In genomic region chr1:216904457-216904856, GRCh38 we compare ENCODE assay signal across 18 cellular contexts.
"Had no signal": no experiment of that assay in that cellular context is flagged by ENCODE, and none has a peak within 500 bp of the region (broad histone marks: within the 10 kb centered on the region; RNA-seq: fewer than 3 reads in every experiment).

No MANE protein-coding gene starts in this region.

- DNase-seq: activated CD4-positive, alpha-beta T cell treated with anti-CD3 and anti-CD28 coated beads for 4 hours; activated CD8-positive, alpha-beta memory T cell treated with anti-CD3 and anti-CD28 coated beads, Interleukin-2, amount 50 U/mL, for 4 hours; activated CD8-positive, alpha-beta T cell treated with anti-CD3 and anti-CD28 coated beads for 36 hours; activated T-cell treated with anti-CD3 and anti-CD28 coated beads, Interleukin-2, amount 50 U/mL, for 72 hours; aorta; colonic mucosa; effector CD4-positive, alpha-beta T cell; left ventricle myocardium inferior; midbrain; naive B cell; T-cell; T1000; tibial artery; uterus had no signal

- H3K9me3 Mint-ChIP-seq: activated CD8-positive, alpha-beta T cell treated with anti-CD3 and anti-CD28 coated beads for 36 hours had no signal

- H3K9me3 ChIP-seq: colonic mucosa, left ventricle myocardium inferior, right atrium auricular region, tibial artery, uterus had no signal

- H3K4me3 Mint-ChIP-seq: activated CD8-positive, alpha-beta T cell treated with anti-CD3 and anti-CD28 coated beads for 36 hours; activated T-cell treated with anti-CD3 and anti-CD28 coated beads, Interleukin-2, amount 50 U/mL, for 72 hours; naive B cell; stimulated activated effector memory CD8-positive, alpha-beta T cell treated with anti-CD3 and anti-CD28 coated beads, Interleukin-12 subunit alpha, Interleukin-12 subunit beta, amount 100 ng/mL, for 72 hours; T-cell had no signal

- H2AFZ ChIP-seq: parathyroid adenoma had no signal

- H3K4me3 ChIP-seq: colonic mucosa, left ventricle myocardium inferior, right atrium auricular region, tibial artery, uterus had no signal

- H3K4me1 Mint-ChIP-seq: naive B cell; stimulated activated effector memory CD8-positive, alpha-beta T cell treated with anti-CD3 and anti-CD28 coated beads, Interleukin-12 subunit alpha, Interleukin-12 subunit beta, amount 100 ng/mL, for 72 hours; T-cell had no signal

- H3K27me3 Mint-ChIP-seq: activated CD8-positive, alpha-beta T cell treated with anti-CD3 and anti-CD28 coated beads for 36 hours; naive B cell; T-cell had no signal

- FAIRE-seq: islet of Langerhans had no signal

- H3K27ac ChIP-seq: colonic mucosa, left ventricle myocardium inferior, parathyroid adenoma, right atrium auricular region, tibial artery, uterus had no signal

- H3K4me1 ChIP-seq: colonic mucosa, tibial artery, uterus had no signal

- H3K36me3 ChIP-seq: colonic mucosa, left ventricle myocardium inferior, right atrium auricular region, tibial artery, uterus had no signal

- H3K36me3 Mint-ChIP-seq: naive B cell; stimulated activated effector memory CD8-positive, alpha-beta T cell treated with anti-CD3 and anti-CD28 coated beads, Interleukin-12 subunit alpha, Interleukin-12 subunit beta, amount 100 ng/mL, for 72 hours; T-cell had no signal

- ATAC-seq: activated CD8-positive, alpha-beta T cell treated with anti-CD3 and anti-CD28 coated beads for 36 hours; activated T-cell treated with anti-CD3 and anti-CD28 coated beads, Interleukin-2, amount 50 U/mL, for 72 hours; stimulated activated effector memory CD8-positive, alpha-beta T cell treated with anti-CD3 and anti-CD28 coated beads, Interleukin-12 subunit alpha, Interleukin-12 subunit beta, amount 100 ng/mL, for 72 hours; T-cell had no signal

- H3K27me3 ChIP-seq: colonic mucosa, right atrium auricular region, tibial artery, uterus had no signal

- H3K27ac Mint-ChIP-seq: activated CD8-positive, alpha-beta T cell treated with anti-CD3 and anti-CD28 coated beads for 36 hours; activated T-cell treated with anti-CD3 and anti-CD28 coated beads, Interleukin-2, amount 50 U/mL, for 72 hours; naive B cell; stimulated activated effector memory CD8-positive, alpha-beta T cell treated with anti-CD3 and anti-CD28 coated beads, Interleukin-12 subunit alpha, Interleukin-12 subunit beta, amount 100 ng/mL, for 72 hours; T-cell had no signal

- H3K9ac ChIP-seq: parathyroid adenoma had no signal
